In the genomic region with DNA sequence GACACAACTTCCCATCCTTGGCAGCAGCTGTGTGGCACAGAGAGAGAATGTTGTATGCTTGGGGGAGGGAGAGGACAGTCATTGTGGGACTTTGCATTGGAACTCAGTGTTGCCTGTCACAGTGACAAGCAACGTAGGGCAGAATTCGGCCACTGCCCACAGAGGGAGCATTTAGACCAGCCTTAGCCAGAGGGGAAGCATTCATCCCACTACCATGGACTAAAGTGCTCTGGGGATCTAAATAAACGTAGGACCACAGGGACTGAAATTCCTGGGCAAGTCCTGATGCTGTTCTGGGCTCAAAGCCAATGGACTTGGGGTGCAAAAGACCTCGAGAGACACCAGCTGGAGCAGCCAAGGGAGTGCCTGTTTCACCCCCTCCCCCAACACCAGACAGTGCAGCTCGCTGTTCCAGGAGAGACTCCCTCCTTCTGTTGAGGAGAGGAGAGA, we compare ENCODE assay signal across 10 cellular contexts. TPM values are rescaled to one million over a fixed set of nuclear protein-coding genes. Genes with fewer than 3 reads are reported as not detected.
DNase-seq lines count a peak whose midpoint lies in the region; ATAC-seq, FAIRE-seq and TF ChIP-seq lines count a peak whose summit lies in the region.
"Had no signal": no experiment of that assay in that cellular context is flagged by ENCODE, and none has a peak within 500 bp of the region (broad histone marks: within the 10 kb centered on the region; RNA-seq: fewer than 3 reads in every experiment).

No MANE protein-coding gene starts in this region.

- H3K4me3 Mint-ChIP-seq in natural killer cell treated with Interleukin-12 subunit alpha and Interleukin-12 subunit beta and Interleukin-15 and Interleukin-18, amount 100 ng/mL, for 72 hours, result no peak overlapping the region
- H3K4me3 Mint-ChIP-seq: mesothelial cell of epicardium had no signal

- H3K9me3 ChIP-seq in ascending aorta (peaks cover 0 to 6% of the 10 kb centered on the region in 2 donors), left ventricle myocardium inferior (replicated peaks) (peaks cover 19% of the 10 kb centered on the region)

- H3K27ac ChIP-seq in ascending aorta, result peak overlapping the region; percentile 60 to 70
- peak overlapping the region; percentile 71 for H3K27ac ChIP-seq in left ventricle myocardium inferior (replicated peaks)

- H3K4me1 ChIP-seq in ascending aorta (peaks cover 0 to 26% of the 10 kb centered on the region in 2 donors), left ventricle myocardium inferior (peaks cover 27% of the 10 kb centered on the region)

- no peaks in the 10 kb centered on the region for H3K4me1 Mint-ChIP-seq in natural killer cell treated with Interleukin-12 subunit alpha and Interleukin-12 subunit beta and Interleukin-15 and Interleukin-18, amount 100 ng/mL, for 72 hours (ENCODE audit: low read depth in 2 of 2)

- no peak overlapping the region for H3K4me3 ChIP-seq in ascending aorta
- no peak overlapping the region for H3K4me3 ChIP-seq in left ventricle myocardium inferior

- no peaks in the 10 kb centered on the region for H3K36me3 Mint-ChIP-seq in natural killer cell treated with Interleukin-12 subunit alpha and Interleukin-12 subunit beta and Interleukin-15 and Interleukin-18, amount 100 ng/mL, for 72 hours

- no peak overlapping the region for H3K27ac Mint-ChIP-seq in natural killer cell treated with Interleukin-12 subunit alpha and Interleukin-12 subunit beta and Interleukin-15 and Interleukin-18, amount 100 ng/mL, for 72 hours
- H3K27ac Mint-ChIP-seq: mesothelial cell of epicardium had no signal

- ATAC-seq in GM21717 (IDR thresholded peaks at IDR 0.05; ENCODE audit: unreplicated experiment) (no peak), HG03159 (IDR thresholded peaks at IDR 0.05; ENCODE audit: unreplicated experiment) (no peak), HG02588 (IDR thresholded peaks at IDR 0.05; ENCODE audit: unreplicated experiment) (no peak)
- no peak for ATAC-seq in natural killer cell treated with Interleukin-12 subunit alpha and Interleukin-12 subunit beta and Interleukin-15 and Interleukin-18, amount 100 ng/mL, for 72 hours

- no peaks in the 10 kb centered on the region for H3K9me3 Mint-ChIP-seq in natural killer cell treated with Interleukin-12 subunit alpha and Interleukin-12 subunit beta and Interleukin-15 and Interleukin-18, amount 100 ng/mL, for 72 hours

- H3K36me3 ChIP-seq in ascending aorta, result no peaks in the 10 kb centered on the region
- H3K36me3 ChIP-seq in left ventricle myocardium inferior, result peaks cover 73% of the 10 kb centered on the region

- peak; percentile 63 for FAIRE-seq in HTR-8/SVneo (lab: Jason Lieb, UNC)

- peaks cover 12 to 24% of the 10 kb centered on the region in 2 donors for H3K27me3 Mint-ChIP-seq in natural killer cell treated with Interleukin-12 subunit alpha and Interleukin-12 subunit beta and Interleukin-15 and Interleukin-18, amount 100 ng/mL, for 72 hours

- DNase-seq in HTR-8/SVneo (ENCODE audit: insufficient read length, low spot score) (no peak), ascending aorta (ENCODE audit: low spot score in 2 of 2) (no peak), left ventricle myocardium inferior (peak; percentile 27), pons (ENCODE audit: low spot score) (peak; percentile 94)
- DNase-seq in natural killer cell treated with Interleukin-12 subunit alpha and Interleukin-12 subunit beta and Interleukin-15 and Interleukin-18, amount 100 ng/mL, for 72 hours (ENCODE audit: low spot score), result no peak
- DNase-seq: NCI-H510A treated with DMSO at 0.1 percent for 48 hours had no signal

- TF ChIP-seq CTCF in ascending aorta (IDR thresholded peaks at IDR 0.05), result no peak
- peak; percentile 12 for TF ChIP-seq CTCF in left ventricle myocardium inferior (IDR thresholded peaks at IDR 0.05; ENCODE audit: borderline replicate concordance)

- H3K27me3 ChIP-seq in ascending aorta, result no peaks in the 10 kb centered on the region
- no peaks in the 10 kb centered on the region for H3K27me3 ChIP-seq in left ventricle myocardium inferior (ENCODE audit: low read depth)

- intact Hi-C loops in ascending aorta (cut with DNase I), result no loop called here
- intact Hi-C loops in left ventricle myocardium inferior (cut with micrococcal nuclease), result no loop called here

RNA-seq across cellular contexts. Expression of gene ABCA8, which starts 44.9 kb away (rescaled TPM):
- 69.6 TPM for total RNA-seq in ascending aorta
- 35.5 TPM for total RNA-seq in left ventricle myocardium inferior
- not detected for total RNA-seq in natural killer cell treated with Interleukin-12 subunit alpha and Interleukin-12 subunit beta and Interleukin-15 and Interleukin-18, amount 100 ng/mL, for 72 hours

Comparison
In these comparisons a context has a peak if more than half of its experiments do, and no peak if none do; other contexts are left out.
1. DNase-seq: peak in left ventricle myocardium inferior (single experiment) and pons (single experiment); none in HTR-8/SVneo (single experiment), ascending aorta (0 of 2) and natural killer cell treated with Interleukin-12 subunit alpha and Interleukin-12 subunit beta and Interleukin-15 and Interleukin-18, amount 100 ng/mL, for 72 hours (single experiment).
2. RNA of gene ABCA8, which starts 44.9 kb away (total RNA-seq): 69.6 TPM in ascending aorta (single experiment) and 35.5 TPM in left ventricle myocardium inferior (single experiment); not detected in natural killer cell treated with Interleukin-12 subunit alpha and Interleukin-12 subunit beta and Interleukin-15 and Interleukin-18, amount 100 ng/mL, for 72 hours; every median in the first group is over 10 times any median in the second.